8 cellular contexts compared by ENCODE assay signal in genomic region chr6:45422541-45423110, GRCh38. TPM values are rescaled to one million over a fixed set of nuclear protein-coding genes. Genes with fewer than 3 reads are reported as not detected.
DNase-seq lines count a peak whose midpoint lies in the region; ATAC-seq, FAIRE-seq and TF ChIP-seq lines count a peak whose summit lies in the region.

No MANE protein-coding gene starts in this region.

- ATAC-seq in activated B cell treated with CpG ODN at 0.5 μM for 24 hours (ENCODE audit: low read depth) (peak; percentile 26), lung (ENCODE audit: insufficient read depth, low FRiP score) (no peak), HG02642 (IDR thresholded peaks at IDR 0.05; ENCODE audit: poor library complexity, unreplicated experiment) (no peak), GM19395 (IDR thresholded peaks at IDR 0.05; ENCODE audit: unreplicated experiment) (no peak)

- intact Hi-C loops in activated B cell treated with CpG ODN at 0.5 μM for 24 hours (cut with micrococcal nuclease): loop anchor here (5.0 kb wide), 2 partner anchors 125 to 255 kb away; no protein-coding TSS in a partner anchor
- intact Hi-C loops in dendritic cell treated with granulocyte-macrophage colony-stimulating factor and Interleukin-4, amounts not matched to agents 40 ng/mL and 50 ng/mL, for 4 days (cut with micrococcal nuclease): loop anchor here (5.0 kb wide), 2 partner anchors 45 to 55 kb away; partner anchors contain the start of gene SUPT3H

- H3K9me3 Mint-ChIP-seq in activated B cell treated with CpG ODN at 0.5 μM for 24 hours: no peaks in the 10 kb centered on the region
- H3K9me3 Mint-ChIP-seq in dendritic cell treated with granulocyte-macrophage colony-stimulating factor and Interleukin-4, amounts not matched to agents 40 ng/mL and 50 ng/mL, for 4 days: no peaks in the 10 kb centered on the region

- peak overlapping the region; percentile 90 for H3K4me3 ChIP-seq in AG10803 (ENCODE audit: low read length)
- peak overlapping the region; percentile 20 for H3K4me3 ChIP-seq in lung

- H3K9me3 ChIP-seq in lung (ENCODE audit: control insufficient read depth in 2 of 2, insufficient read depth in 1 of 2, low read length in 1 of 2): no peaks in the 10 kb centered on the region

- TF ChIP-seq CTCF in AG10803 (conservative IDR thresholded peaks at IDR 0.05; ENCODE audit: low read length) (no peak), activated B cell treated with CpG ODN at 0.5 μM for 24 hours (IDR thresholded peaks at IDR 0.05) (no peak), lung (IDR thresholded peaks at IDR 0.05; ENCODE audit: control extremely low read depth, extremely low read depth) (no peak)

- no peaks in the 10 kb centered on the region for H3K36me3 ChIP-seq in lung (ENCODE audit: control insufficient read depth in 2 of 2, insufficient read depth in 2 of 2, low read length in 2 of 2)

- WGBS in lung, 2 donors: 1% methylated on average over 54 to 55 of the region's 55 CpGs

- peaks cover 3 to 8% of the 10 kb centered on the region in 2 donors for H3K4me1 ChIP-seq in lung (ENCODE audit: control insufficient read depth in 2 of 2, insufficient read depth in 2 of 2, low read length in 2 of 2)

- peak overlapping the region; percentile 90 for H3K4me3 Mint-ChIP-seq in activated B cell treated with CpG ODN at 0.5 μM for 24 hours
- peak overlapping the region; percentile 99 for H3K4me3 Mint-ChIP-seq in dendritic cell treated with granulocyte-macrophage colony-stimulating factor and Interleukin-4, amounts not matched to agents 40 ng/mL and 50 ng/mL, for 4 days

- FAIRE-seq in HTR-8/SVneo (lab: Jason Lieb, UNC): peak; percentile 59

- no peaks in the 10 kb centered on the region for H3K36me3 Mint-ChIP-seq in activated B cell treated with CpG ODN at 0.5 μM for 24 hours (ENCODE audit: low read depth)
- H3K36me3 Mint-ChIP-seq in dendritic cell treated with granulocyte-macrophage colony-stimulating factor and Interleukin-4, amounts not matched to agents 40 ng/mL and 50 ng/mL, for 4 days (ENCODE audit: low read depth): peaks cover 31% of the 10 kb centered on the region

- POLR2A ChIA-PET in activated B cell treated with CpG ODN at 0.5 μM for 24 hours (lab: Charles Lee): interaction anchor here (1.0 to 1.4 kb wide), 3 partner anchors 45 to 292 kb away, joined by 3 to 6 read pairs (median 6); partner anchors contain the start of gene SUPT3H

- H3K27ac Mint-ChIP-seq in activated B cell treated with CpG ODN at 0.5 μM for 24 hours: peak overlapping the region; percentile 76
- H3K27ac Mint-ChIP-seq in dendritic cell treated with granulocyte-macrophage colony-stimulating factor and Interleukin-4, amounts not matched to agents 40 ng/mL and 50 ng/mL, for 4 days: peak overlapping the region; percentile 96

- H3K27ac ChIP-seq in lung (ENCODE audit: low read depth in 1 of 2, low read length in 1 of 2): peak overlapping the region in 1 of 2 donors; percentile 40

- peak; percentile 62 for DNase-seq in AG10803 (ENCODE audit: low read depth)
- no peak for DNase-seq in HTR-8/SVneo (ENCODE audit: insufficient read length, low spot score)
- DNase-seq in activated B cell treated with CpG ODN at 0.5 μM for 24 hours: peak; percentile 52
- DNase-seq in lung (ENCODE audit: low spot score): peak; percentile 36
- DNase-seq in stimulated activated naive CD4-positive, alpha-beta T cell (lab: John Stamatoyannopoulos, UW): peak; percentile 38 to 60 (median 49)

- peaks cover 54% of the 10 kb centered on the region for H3K4me1 Mint-ChIP-seq in activated B cell treated with CpG ODN at 0.5 μM for 24 hours
- H3K4me1 Mint-ChIP-seq in dendritic cell treated with granulocyte-macrophage colony-stimulating factor and Interleukin-4, amounts not matched to agents 40 ng/mL and 50 ng/mL, for 4 days (ENCODE audit: low read depth): peaks cover 43% of the 10 kb centered on the region

- no peaks in the 10 kb centered on the region for H3K27me3 ChIP-seq in lung (ENCODE audit: control insufficient read depth, insufficient read depth)

- CTCF ChIA-PET in activated B cell treated with CpG ODN at 0.5 μM for 24 hours (lab: Charles Lee): interaction anchor here (1.0 to 2.2 kb wide), 3 partner anchors 292 to 767 kb away, joined by 4 to 14 read pairs (median 9); no protein-coding TSS in a partner anchor

- peaks cover 39% of the 10 kb centered on the region for H3K27me3 Mint-ChIP-seq in activated B cell treated with CpG ODN at 0.5 μM for 24 hours
- peaks cover 14% of the 10 kb centered on the region for H3K27me3 Mint-ChIP-seq in dendritic cell treated with granulocyte-macrophage colony-stimulating factor and Interleukin-4, amounts not matched to agents 40 ng/mL and 50 ng/mL, for 4 days

RNA-seq across cellular contexts. Expression of gene SUPT3H, which starts 44.9 kb away (rescaled TPM):
- 9.9 and 10.4 TPM in 2 replicates for total RNA-seq in activated B cell treated with CpG ODN at 0.5 μM for 24 hours
- 10 to 100 TPM in 1 of 2 donors, 1 to 10 TPM in 1; 6.8 to 17.4 TPM for total RNA-seq in lung
- 1 to 10 TPM; 5.2 to 9.6 TPM for polyA plus RNA-seq in lung
